1 cellular context compared by ENCODE assay signal in genomic region chr22:30667486-30668305, GRCh38.
TF ChIP-seq lines count a peak whose summit lies in the region.

Gene DUSP18 (minus strand): TSS chr22:30667875. CDS start chr22:30664003, 3,872 bp downstream.

TF ChIP-seq in K562, 482 proteins besides CTCF, POLR2A, EP300 and RAD21 (continued from another document and continues in another):
- TF ChIP-seq ZNF407 (IDR thresholded peaks at IDR 0.05; ENCODE audit: low read depth) (peak; percentile 62; the same call in 1 of the 2 replicates), PHB2 (IDR thresholded peaks at IDR 0.05; ENCODE audit: low read depth) (no peak), BRCA1 (IDR thresholded peaks at IDR 0.05) (no peak), BRCA1 (CRISPR knock-in tag; IDR thresholded peaks at IDR 0.05) (no peak), TBP (optimal IDR thresholded peaks at IDR 0.05; ENCODE audit: low read depth, low read length) (peak; percentile 56), ZBTB40 (IDR thresholded peaks at IDR 0.05) (no peak), ZBTB40 (CRISPR knock-in tag; IDR thresholded peaks at IDR 0.05) (no peak), MNT (conservative IDR thresholded peaks at IDR 0.05) (peak; percentile 43 to 52; a peak in 2 of 4 replicates), ARID1B (IDR thresholded peaks at IDR 0.05) (no peak), CTCFL (IDR thresholded peaks at IDR 0.05; ENCODE audit: borderline replicate concordance, insufficient read depth, low read depth, low read length, poor library complexity, severe bottlenecking) (no peak), LARP7 (IDR thresholded peaks at IDR 0.05) (no peak), SIN3B (IDR thresholded peaks at IDR 0.05; ENCODE audit: low read depth) (no peak), KAT2B (IDR thresholded peaks at IDR 0.05; ENCODE audit: low read depth, low read length) (no peak), POLR2G (IDR thresholded peaks at IDR 0.05; ENCODE audit: low read depth, low read length) (peak; percentile 90), EWSR1 (IDR thresholded peaks at IDR 0.05; ENCODE audit: borderline replicate concordance, low read depth, partially characterized antibody) (no peak), RBBP5 (IDR thresholded peaks at IDR 0.05; ENCODE audit: borderline replicate concordance, insufficient read depth, low read length, poor library complexity, severe bottlenecking) (peak; percentile 53), KLF16 (IDR thresholded peaks at IDR 0.05) (no peak), JUNB (CRISPR knock-in tag; conservative IDR thresholded peaks at IDR 0.05) (no peak), ZNF280B (CRISPR knock-in tag; IDR thresholded peaks at IDR 0.05) (no peak), PHF20 (IDR thresholded peaks at IDR 0.05; ENCODE audit: partially characterized antibody) (peak; percentile 34), DEAF1 (CRISPR knock-in tag; IDR thresholded peaks at IDR 0.05) (no peak), ZNF551 (CRISPR knock-in tag; IDR thresholded peaks at IDR 0.05) (no peak), MEIS2 (IDR thresholded peaks at IDR 0.05; ENCODE audit: partially characterized antibody) (peak; percentile 68), NRF1 (conservative IDR thresholded peaks at IDR 0.05 in 1 of 2, IDR thresholded peaks at IDR 0.05 in 1 of 2) (peak; percentile 96 to 97), CXXC5 (CRISPR knock-in tag; IDR thresholded peaks at IDR 0.05) (peak; percentile 87), SMAD1 (IDR thresholded peaks at IDR 0.05; ENCODE audit: low read depth, low read length, partially characterized antibody) (no peak), ZFP30 (CRISPR knock-in tag; IDR thresholded peaks at IDR 0.05; ENCODE audit: borderline replicate concordance) (no peak), KAT8 (IDR thresholded peaks at IDR 0.05; ENCODE audit: low read depth) (no peak), SMARCA4 (IDR thresholded peaks at IDR 0.05) (peak; percentile 17; the same call in 1 of the 2 replicates), ZNF57 (CRISPR knock-in tag; IDR thresholded peaks at IDR 0.05) (no peak), FOXK2 (conservative IDR thresholded peaks at IDR 0.05 in 1 of 2, IDR thresholded peaks at IDR 0.05 in 1 of 2; ENCODE audit: low read depth in 2 of 2) (no peak), ELF2 (CRISPR knock-in tag; IDR thresholded peaks at IDR 0.05) (0 out of 2 replicates have a peak, but pooled peaks have one; percentile 32), ASH1L (IDR thresholded peaks at IDR 0.05; ENCODE audit: borderline replicate concordance, low read depth, partially characterized antibody) (no peak), TRIM24 (IDR thresholded peaks at IDR 0.05) (no peak), HDAC2 (IDR thresholded peaks at IDR 0.05) (no peak), NELFE (IDR thresholded peaks at IDR 0.05; ENCODE audit: insufficient read depth, insufficient read length) (no peak), ZNF696 (CRISPR knock-in tag; conservative IDR thresholded peaks at IDR 0.05) (no peak), ADNP (tag; IDR thresholded peaks at IDR 0.05) (no peak)
